In the genomic region with DNA sequence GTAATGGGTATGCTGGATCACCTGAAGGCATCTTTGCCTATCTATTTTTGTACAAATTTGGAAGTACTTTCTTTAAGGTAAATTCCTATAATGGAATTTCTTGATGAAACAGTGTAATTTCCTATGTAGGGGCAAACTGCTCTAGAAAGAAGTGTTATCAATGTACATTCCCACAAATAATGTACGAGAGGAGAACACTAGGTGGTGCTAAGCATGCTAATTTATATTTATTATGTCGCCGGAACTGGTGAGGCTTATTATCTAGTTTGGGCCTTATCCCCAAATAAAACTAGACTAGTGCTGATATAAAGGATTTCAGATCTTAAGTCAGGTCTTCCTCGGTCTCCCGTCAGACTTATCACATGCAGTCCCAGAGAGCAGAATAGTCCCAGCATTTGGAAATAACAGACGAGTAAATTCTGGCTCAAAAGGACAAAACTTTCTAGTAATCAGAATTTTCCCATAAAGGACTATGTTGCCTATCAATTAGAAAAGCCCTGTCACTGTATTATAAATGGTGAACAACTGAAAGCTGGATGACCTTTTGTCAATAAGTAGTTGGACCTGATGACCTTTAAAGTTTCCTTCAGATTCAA, we compare ENCODE assay signal across 8 cellular contexts.
A peak's percentile ranks its signal among the peaks of the same experiment; 100 is the strongest.
DNase-seq lines count a peak whose midpoint lies in the region; ATAC-seq and TF ChIP-seq lines count a peak whose summit lies in the region.

No MANE protein-coding gene starts in this region.

- H3K4me3 ChIP-seq in dorsolateral prefrontal cortex, result no peak overlapping the region

- TF ChIP-seq CTCF in GM10248 (IDR thresholded peaks at IDR 0.05; ENCODE audit: control extremely low read depth, extremely low read depth, low read depth, missing control alignments) (peak; percentile 21), dorsolateral prefrontal cortex (IDR thresholded peaks at IDR 0.05 in 54 of 56, conservative IDR thresholded peaks at IDR 0.05 in 2 of 56; ENCODE audit: low read depth in 1 of 56, partially characterized antibody in 56 of 56) (peak in 54 of 56 donors; percentile 13 to 65 (median 41))

- intact Hi-C loops in dorsolateral prefrontal cortex (cut with DNase I), result loop anchor here in 1 of 2 donors (10.0 kb wide), 1 partner anchor 139 kb away; no protein-coding TSS in a partner anchor

- H3K27me3 ChIP-seq in dorsolateral prefrontal cortex, result no peaks in the 10 kb centered on the region

- POLR2A ChIA-PET in GM10248 (lab: Yijun Ruan, JAX), result no interaction called here

- CTCF ChIA-PET in GM10248 (lab: Yijun Ruan, JAX), result interaction anchor here (1.1 to 5.2 kb wide), 2 partner anchors 8 to 9 kb away, joined by 3 to 29 read pairs; no protein-coding TSS in a partner anchor

- H3K27ac ChIP-seq in dorsolateral prefrontal cortex, result no peak overlapping the region

- no peak for ATAC-seq in HG02973 (IDR thresholded peaks at IDR 0.05; ENCODE audit: unreplicated experiment)

- DNase-seq in GM10248 (ENCODE audit: extremely low spot score) (peak; percentile 24), NCI-H460 (ENCODE audit: extremely low read depth, low read depth) (peak; percentile 12), dorsolateral prefrontal cortex (no peak), pons (ENCODE audit: low spot score) (peak; percentile 32), NCI-H128 (lab: John Stamatoyannopoulos, UW; ENCODE audit: unreplicated experiment) (no peak), T-helper 1 cell (no peak)
- DNase-seq in activated effector memory CD4-positive, alpha-beta T cell treated with anti-CD3 and anti-CD28 coated beads, Interleukin-2, amount 50 U/mL, for 16 hours, result no peak

Comparison
In these comparisons a context has a peak if more than half of its experiments do, and no peak if none do; other contexts are left out.
1. DNase-seq: peak in GM10248 (single experiment), NCI-H460 (single experiment) and pons (single experiment); none in dorsolateral prefrontal cortex (0 of 10), NCI-H128 (single experiment), T-helper 1 cell (0 of 5) and activated effector memory CD4-positive, alpha-beta T cell treated with anti-CD3 and anti-CD28 coated beads, Interleukin-2, amount 50 U/mL, for 16 hours (single experiment).